31 cellular contexts compared by ENCODE assay signal in genomic region chr6:136950436-136950835, GRCh38. TPM values are rescaled to one million over a fixed set of nuclear protein-coding genes. Genes with fewer than 3 reads are reported as not detected.
"Had no signal": no experiment of that assay in that cellular context is flagged by ENCODE, and none has a peak within 500 bp of the region (broad histone marks: within the 10 kb centered on the region; RNA-seq: fewer than 3 reads in every experiment).

No MANE protein-coding gene starts in this region.

- H3K36me3 Mint-ChIP-seq: activated naive CD4-positive, alpha-beta T cell treated with anti-CD3 and anti-CD28 coated beads, Interleukin-2, amount 50 U/mL, for 24 hours; mesothelial cell of epicardium had no signal

- H3K9me3 Mint-ChIP-seq: activated naive CD4-positive, alpha-beta T cell treated with anti-CD3 and anti-CD28 coated beads, Interleukin-2, amount 50 U/mL, for 24 hours; activated T-cell treated with anti-CD3 and anti-CD28 coated beads, Interleukin-2, amount 50 U/mL, for 72 hours; dendritic cell treated with granulocyte-macrophage colony-stimulating factor and Interleukin-4, amounts not matched to agents 40 ng/mL and 50 ng/mL, for 4 days; stimulated activated naive CD8-positive, alpha-beta T cell treated with anti-CD3 and anti-CD28 coated beads, Interleukin-15, Interleukin-2, amounts not matched to agents 100 ng/mL and 50 ng/mL, for 24 hours; T-helper 1 cell treated with Interleukin-12 subunit alpha and Interleukin-12 subunit beta and Interleukin-4 antibody, amounts not matched to agents 30 μg/mL and 1 μg/mL, for 36 hours had no signal

- H3K27ac ChIP-seq: adrenal gland, esophagus squamous epithelium, foreskin keratinocyte, lower lobe of right lung, prostate gland, skin epidermis, tibial nerve, VCaP had no signal

- H3K27me3 ChIP-seq: tibial nerve had no signal

- DNase-seq: activated CD4-positive, alpha-beta T cell treated with anti-CD3 and anti-CD28 coated beads, Interleukin-2, amount 50 U/mL, for 1 hour; activated CD4-positive, CD25-positive, alpha-beta regulatory T cell treated with anti-CD3 and anti-CD28 coated beads, Interleukin-2, amount 50 U/mL, for 72 hours; activated gamma-delta T cell; activated T-cell treated with anti-CD3 and anti-CD28 coated beads, Interleukin-2, amount 50 U/mL, for 72 hours; adrenal gland; cerebellar nuclear complex; effector CD8-positive, alpha-beta T cell; esophagus squamous epithelium; foreskin keratinocyte; hippocampal formation; left cardiac atrium; lower lobe of right lung; right cardiac atrium; stimulated activated CD4-positive, alpha-beta T cell treated with anti-CD3 and anti-CD28 coated beads, Interleukin-15, amount 100 ng/mL, for 24 hours; stimulated activated CD4-positive, alpha-beta T cell treated with anti-CD3 and anti-CD28 coated beads, Interleukin-2, amount 100 ng/mL, for 48 hours had no signal

- H3K27ac Mint-ChIP-seq: activated naive CD4-positive, alpha-beta T cell treated with anti-CD3 and anti-CD28 coated beads, Interleukin-2, amount 50 U/mL, for 24 hours; activated T-cell treated with anti-CD3 and anti-CD28 coated beads, Interleukin-2, amount 50 U/mL, for 72 hours; dendritic cell treated with granulocyte-macrophage colony-stimulating factor and Interleukin-4, amounts not matched to agents 40 ng/mL and 50 ng/mL, for 4 days; mesothelial cell of epicardium; stimulated activated naive CD8-positive, alpha-beta T cell treated with anti-CD3 and anti-CD28 coated beads, Interleukin-15, Interleukin-2, amounts not matched to agents 100 ng/mL and 50 ng/mL, for 24 hours; T-helper 1 cell treated with Interleukin-12 subunit alpha and Interleukin-12 subunit beta and Interleukin-4 antibody, amounts not matched to agents 30 μg/mL and 1 μg/mL, for 36 hours had no signal

- H3K4me1 ChIP-seq: adrenal gland, esophagus squamous epithelium, foreskin keratinocyte, lower lobe of right lung, prostate gland, tibial nerve had no signal

- FAIRE-seq: astrocyte, bronchial epithelial cell, islet of Langerhans, urothelium cell line had no signal

- H3K4me1 Mint-ChIP-seq: activated naive CD4-positive, alpha-beta T cell treated with anti-CD3 and anti-CD28 coated beads, Interleukin-2, amount 50 U/mL, for 24 hours; mesothelial cell of epicardium had no signal

- ATAC-seq: activated T-cell treated with anti-CD3 and anti-CD28 coated beads, Interleukin-2, amount 50 U/mL, for 72 hours; foreskin keratinocyte; left cardiac atrium; lower lobe of right lung; right cardiac atrium had no signal

- H3K4me3 ChIP-seq: adrenal gland, esophagus squamous epithelium, lower lobe of right lung, prostate gland, skin epidermis, tibial nerve had no signal

- H3K36me3 ChIP-seq: adrenal gland, esophagus squamous epithelium, lower lobe of right lung, prostate gland, tibial nerve had no signal

- H3K4me3 Mint-ChIP-seq: activated naive CD4-positive, alpha-beta T cell treated with anti-CD3 and anti-CD28 coated beads, Interleukin-2, amount 50 U/mL, for 24 hours; activated T-cell treated with anti-CD3 and anti-CD28 coated beads, Interleukin-2, amount 50 U/mL, for 72 hours; dendritic cell treated with granulocyte-macrophage colony-stimulating factor and Interleukin-4, amounts not matched to agents 40 ng/mL and 50 ng/mL, for 4 days; mesothelial cell of epicardium; stimulated activated naive CD8-positive, alpha-beta T cell treated with anti-CD3 and anti-CD28 coated beads, Interleukin-15, Interleukin-2, amounts not matched to agents 100 ng/mL and 50 ng/mL, for 24 hours; T-helper 1 cell treated with Interleukin-12 subunit alpha and Interleukin-12 subunit beta and Interleukin-4 antibody, amounts not matched to agents 30 μg/mL and 1 μg/mL, for 36 hours had no signal

- H3K9me3 ChIP-seq: adrenal gland, esophagus squamous epithelium, lower lobe of right lung, prostate gland, tibial nerve had no signal

RNA-seq across cellular contexts. Expression of gene SLC35D3, which starts 28.3 kb away (rescaled TPM):
- total RNA-seq: activated CD8-positive, alpha-beta memory T cell treated with anti-CD3 and anti-CD28 coated beads for 36 hours; activated T-cell treated with anti-CD3 and anti-CD28 coated beads, Interleukin-2, amount 50 U/mL, for 72 hours; astrocyte; bronchial epithelial cell; esophagus squamous epithelium; foreskin keratinocyte; left cardiac atrium; lower lobe of right lung; mesothelial cell of epicardium; osteocyte; right cardiac atrium; tibial nerve had no signal
- polyA plus RNA-seq: foreskin keratinocyte, neural cell had no signal
